In the genomic region with DNA sequence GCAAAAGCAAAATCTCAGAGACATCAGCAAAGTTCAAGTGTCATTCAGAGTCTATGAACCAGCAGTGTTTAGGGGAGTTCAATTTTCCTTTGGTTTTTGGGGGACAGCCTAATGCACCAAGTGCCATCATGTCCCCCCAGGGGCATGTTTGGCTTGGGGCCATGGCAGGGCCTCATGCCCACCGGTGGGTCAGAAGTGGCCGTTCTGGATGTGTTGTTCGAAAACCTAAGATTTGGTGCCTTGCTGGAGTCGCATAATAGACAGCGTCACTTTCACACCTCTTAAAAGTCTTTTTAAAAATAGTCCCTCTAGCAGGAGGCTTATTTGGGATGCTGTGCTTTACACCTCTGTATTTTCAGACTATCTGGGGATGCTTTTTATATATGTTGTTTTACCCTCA, we compare ENCODE assay signal across 1 cellular context.
TF ChIP-seq lines count a peak whose summit lies in the region.

No MANE protein-coding gene starts in this region.

TF ChIP-seq in GM23338, 12 proteins besides CTCF, POLR2A, EP300 and RAD21 (continued from another document):
- TF ChIP-seq, protein P1, sequence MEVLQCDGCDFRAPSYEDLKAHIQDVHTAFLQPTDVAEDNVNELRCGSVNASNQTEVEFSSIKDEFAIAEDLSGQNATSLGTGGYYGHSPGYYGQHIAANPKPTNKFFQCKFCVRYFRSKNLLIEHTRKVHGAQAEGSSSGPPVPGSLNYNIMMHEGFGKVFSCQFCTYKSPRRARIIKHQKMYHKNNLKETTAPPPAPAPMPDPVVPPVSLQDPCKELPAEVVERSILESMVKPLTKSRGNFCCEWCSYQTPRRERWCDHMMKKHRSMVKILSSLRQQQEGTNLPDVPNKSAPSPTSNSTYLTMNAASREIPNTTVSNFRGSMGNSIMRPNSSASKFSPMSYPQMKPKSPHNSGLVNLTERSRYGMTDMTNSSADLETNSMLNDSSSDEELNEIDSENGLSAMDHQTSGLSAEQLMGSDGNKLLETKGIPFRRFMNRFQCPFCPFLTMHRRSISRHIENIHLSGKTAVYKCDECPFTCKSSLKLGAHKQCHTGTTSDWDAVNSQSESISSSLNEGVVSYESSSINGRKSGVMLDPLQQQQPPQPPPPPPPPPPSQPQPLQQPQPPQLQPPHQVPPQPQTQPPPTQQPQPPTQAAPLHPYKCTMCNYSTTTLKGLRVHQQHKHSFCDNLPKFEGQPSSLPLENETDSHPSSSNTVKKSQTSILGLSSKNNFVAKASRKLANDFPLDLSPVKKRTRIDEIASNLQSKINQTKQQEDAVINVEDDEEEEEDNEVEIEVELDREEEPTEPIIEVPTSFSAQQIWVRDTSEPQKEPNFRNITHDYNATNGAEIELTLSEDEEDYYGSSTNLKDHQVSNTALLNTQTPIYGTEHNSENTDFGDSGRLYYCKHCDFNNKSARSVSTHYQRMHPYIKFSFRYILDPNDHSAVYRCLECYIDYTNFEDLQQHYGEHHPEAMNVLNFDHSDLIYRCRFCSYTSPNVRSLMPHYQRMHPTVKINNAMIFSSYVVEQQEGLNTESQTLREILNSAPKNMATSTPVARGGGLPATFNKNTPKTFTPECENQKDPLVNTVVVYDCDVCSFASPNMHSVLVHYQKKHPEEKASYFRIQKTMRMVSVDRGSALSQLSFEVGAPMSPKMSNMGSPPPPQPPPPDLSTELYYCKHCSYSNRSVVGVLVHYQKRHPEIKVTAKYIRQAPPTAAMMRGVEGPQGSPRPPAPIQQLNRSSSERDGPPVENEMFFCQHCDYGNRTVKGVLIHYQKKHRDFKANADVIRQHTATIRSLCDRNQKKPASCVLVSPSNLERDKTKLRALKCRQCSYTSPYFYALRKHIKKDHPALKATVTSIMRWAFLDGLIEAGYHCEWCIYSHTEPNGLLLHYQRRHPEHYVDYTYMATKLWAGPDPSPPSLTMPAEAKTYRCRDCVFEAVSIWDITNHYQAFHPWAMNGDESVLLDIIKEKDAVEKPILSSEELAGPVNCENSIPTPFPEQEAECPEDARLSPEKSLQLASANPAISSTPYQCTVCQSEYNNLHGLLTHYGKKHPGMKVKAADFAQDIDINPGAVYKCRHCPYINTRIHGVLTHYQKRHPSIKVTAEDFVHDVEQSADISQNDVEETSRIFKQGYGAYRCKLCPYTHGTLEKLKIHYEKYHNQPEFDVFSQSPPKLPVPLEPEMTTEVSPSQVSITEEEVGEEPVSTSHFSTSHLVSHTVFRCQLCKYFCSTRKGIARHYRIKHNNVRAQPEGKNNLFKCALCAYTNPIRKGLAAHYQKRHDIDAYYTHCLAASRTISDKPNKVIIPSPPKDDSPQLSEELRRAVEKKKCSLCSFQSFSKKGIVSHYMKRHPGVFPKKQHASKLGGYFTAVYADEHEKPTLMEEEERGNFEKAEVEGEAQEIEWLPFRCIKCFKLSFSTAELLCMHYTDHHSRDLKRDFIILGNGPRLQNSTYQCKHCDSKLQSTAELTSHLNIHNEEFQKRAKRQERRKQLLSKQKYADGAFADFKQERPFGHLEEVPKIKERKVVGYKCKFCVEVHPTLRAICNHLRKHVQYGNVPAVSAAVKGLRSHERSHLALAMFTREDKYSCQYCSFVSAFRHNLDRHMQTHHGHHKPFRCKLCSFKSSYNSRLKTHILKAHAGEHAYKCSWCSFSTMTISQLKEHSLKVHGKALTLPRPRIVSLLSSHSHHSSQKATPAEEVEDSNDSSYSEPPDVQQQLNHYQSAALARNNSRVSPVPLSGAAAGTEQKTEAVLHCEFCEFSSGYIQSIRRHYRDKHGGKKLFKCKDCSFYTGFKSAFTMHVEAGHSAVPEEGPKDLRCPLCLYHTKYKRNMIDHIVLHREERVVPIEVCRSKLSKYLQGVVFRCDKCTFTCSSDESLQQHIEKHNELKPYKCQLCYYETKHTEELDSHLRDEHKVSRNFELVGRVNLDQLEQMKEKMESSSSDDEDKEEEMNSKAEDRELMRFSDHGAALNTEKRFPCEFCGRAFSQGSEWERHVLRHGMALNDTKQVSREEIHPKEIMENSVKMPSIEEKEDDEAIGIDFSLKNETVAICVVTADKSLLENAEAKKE (CRISPR knock-in tag; IDR thresholded peaks at IDR 0.05) = no peak
